In the genomic region with DNA sequence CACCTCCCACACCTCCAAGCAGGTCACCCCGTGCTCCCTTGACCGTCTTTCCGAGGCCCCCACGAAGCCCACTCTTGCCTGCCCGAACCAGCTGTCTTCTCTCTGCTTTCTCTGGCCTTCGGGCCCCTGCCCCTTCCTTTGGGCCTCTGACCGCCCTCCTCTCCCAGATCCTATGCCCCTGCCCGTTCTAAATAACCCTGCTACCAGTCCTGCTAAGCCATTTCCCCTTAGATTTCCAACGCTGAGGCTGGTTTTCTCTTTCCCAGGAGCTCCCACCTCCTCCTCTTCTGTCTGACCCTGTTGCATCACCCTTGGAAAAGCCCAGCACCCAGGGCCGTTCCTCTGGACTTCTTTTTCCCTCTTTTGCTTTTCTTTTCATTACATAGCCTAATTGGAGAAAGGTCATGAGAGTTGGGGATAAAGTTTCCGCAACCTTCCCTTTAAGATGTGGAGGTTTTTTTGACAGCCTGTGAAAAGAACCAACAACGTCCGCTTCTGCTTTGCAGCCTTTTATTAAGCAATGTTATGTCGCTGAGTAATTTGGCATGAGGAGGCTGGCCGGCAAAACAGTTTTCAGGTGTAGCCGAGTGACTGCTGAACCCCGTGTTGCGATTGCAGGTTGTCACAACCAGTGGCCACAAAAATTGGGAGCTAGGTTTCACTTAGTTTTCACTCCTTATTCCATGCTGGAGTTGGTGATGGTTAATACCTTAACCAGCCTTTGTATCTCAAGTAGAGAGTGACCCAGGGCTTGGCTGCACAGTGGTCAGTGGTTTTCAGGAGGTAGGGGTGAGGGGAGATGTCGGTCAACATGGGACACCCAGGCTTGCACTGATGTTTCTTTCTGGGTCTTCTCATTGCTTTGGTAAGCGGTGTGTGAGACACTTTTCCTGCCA, we compare ENCODE assay signal across 8 cellular contexts. TPM values are rescaled to one million over a fixed set of nuclear protein-coding genes. Genes with fewer than 3 reads are reported as not detected.
DNase-seq lines count a peak whose midpoint lies in the region; ATAC-seq and TF ChIP-seq lines count a peak whose summit lies in the region.

No MANE protein-coding gene starts in this region.

- no peaks in the 10 kb centered on the region for H3K9me3 Mint-ChIP-seq in activated T-cell treated with anti-CD3 and anti-CD28 coated beads, Interleukin-2, amount 50 U/mL, for 4 hours
- H3K9me3 Mint-ChIP-seq in nephron progenitor cell = peaks cover 5% of the 10 kb centered on the region

- peaks cover 28% of the 10 kb centered on the region for H3K4me1 Mint-ChIP-seq in activated T-cell treated with anti-CD3 and anti-CD28 coated beads, Interleukin-2, amount 50 U/mL, for 4 hours (ENCODE audit: low read depth)
- H3K4me1 Mint-ChIP-seq in nephron progenitor cell = peaks cover 38% of the 10 kb centered on the region

- peak overlapping the region; percentile 68 to 89 for H3K4me3 ChIP-seq in foreskin fibroblast (ENCODE audit: low read depth in 1 of 2, low read length in 2 of 2)

- peaks cover 3% of the 10 kb centered on the region for H3K36me3 Mint-ChIP-seq in activated T-cell treated with anti-CD3 and anti-CD28 coated beads, Interleukin-2, amount 50 U/mL, for 4 hours (ENCODE audit: insufficient read depth)
- peaks cover 9% of the 10 kb centered on the region for H3K36me3 Mint-ChIP-seq in nephron progenitor cell (ENCODE audit: low read depth)

- H3K27ac Mint-ChIP-seq in nephron progenitor cell = peak overlapping the region; percentile 92

- DNase-seq in COLO829 (ENCODE audit: low spot score) (peak; percentile 55), NCI-H2029 (lab: John Stamatoyannopoulos, UW) (peak; percentile 15), foreskin fibroblast (peak; percentile 61 to 79), nephron progenitor cell (peak; percentile 23)
- DNase-seq in activated T-cell treated with anti-CD3 and anti-CD28 coated beads, Interleukin-2, amount 50 U/mL, for 4 hours = no peak

- TF ChIP-seq CTCF in foreskin fibroblast (IDR thresholded peaks at IDR 0.05; ENCODE audit: low read depth, low read length) = no peak
- no peak for TF ChIP-seq CTCF in nephron progenitor cell (IDR thresholded peaks at IDR 0.05)

- H3K27me3 Mint-ChIP-seq in activated T-cell treated with anti-CD3 and anti-CD28 coated beads, Interleukin-2, amount 50 U/mL, for 4 hours (ENCODE audit: low read depth) = no peaks in the 10 kb centered on the region
- no peaks in the 10 kb centered on the region for H3K27me3 Mint-ChIP-seq in nephron progenitor cell (ENCODE audit: low read depth, poor library complexity)

- ATAC-seq in GM21526 (IDR thresholded peaks at IDR 0.05; ENCODE audit: low FRiP score, unreplicated experiment) = peak; percentile 2
- no peak for ATAC-seq in activated T-cell treated with anti-CD3 and anti-CD28 coated beads, Interleukin-2, amount 50 U/mL, for 4 hours
- no peak for ATAC-seq in GM19351 (IDR thresholded peaks at IDR 0.05; ENCODE audit: unreplicated experiment)
- ATAC-seq in GM21360 (IDR thresholded peaks at IDR 0.05; ENCODE audit: unreplicated experiment) = no peak

- peak overlapping the region; percentile 97 for H3K4me3 Mint-ChIP-seq in activated T-cell treated with anti-CD3 and anti-CD28 coated beads, Interleukin-2, amount 50 U/mL, for 4 hours
- peak overlapping the region; percentile 94 for H3K4me3 Mint-ChIP-seq in nephron progenitor cell

RNA-seq across cellular contexts. Expression of gene BLTP3A, which starts 1.0 kb away (rescaled TPM):
- total RNA-seq in activated T-cell treated with anti-CD3 and anti-CD28 coated beads, Interleukin-2, amount 50 U/mL, for 4 hours = 10 to 100 TPM; 15.8 to 18.1 (median 17.0) TPM

RNA-seq across cellular contexts. Expression of gene SNRPC, which starts 35.5 kb away (rescaled TPM):
- 100 to 1,000 TPM; 227 to 269 (median 247) TPM for total RNA-seq in activated T-cell treated with anti-CD3 and anti-CD28 coated beads, Interleukin-2, amount 50 U/mL, for 4 hours
